In genomic region chr9:136694163-136694864, GRCh38 we compare ENCODE assay signal across 8 cellular contexts. TPM values are rescaled to one million over a fixed set of nuclear protein-coding genes. Genes with fewer than 3 reads are reported as not detected.
A peak's percentile ranks its signal among the peaks of the same experiment; 100 is the strongest.
DNase-seq lines count a peak whose midpoint lies in the region; ATAC-seq, FAIRE-seq and TF ChIP-seq lines count a peak whose summit lies in the region.

No MANE protein-coding gene starts in this region.

- ATAC-seq in HG03520 (IDR thresholded peaks at IDR 0.05; ENCODE audit: unreplicated experiment) (no peak), GM19035 (IDR thresholded peaks at IDR 0.05; ENCODE audit: unreplicated experiment) (no peak)

- no peak overlapping the region for H3K27ac ChIP-seq in astrocyte (ENCODE audit: low read depth, low read length)

- H3K4me3 ChIP-seq in NB4 (ENCODE audit: low read depth, low read length): no peak overlapping the region
- no peak overlapping the region for H3K4me3 ChIP-seq in astrocyte (ENCODE audit: insufficient read depth, low read depth, low read length)

- H4K20me1 ChIP-seq in astrocyte (ENCODE audit: insufficient read depth, low read length): no peaks in the 10 kb centered on the region

- H3K27ac Mint-ChIP-seq in T-helper 2 cell treated with Interferon-gamma antibody and Interleukin-4, amounts not matched to agents 5 μg/mL and 100 μg/mL, for 36 hours: no peak overlapping the region
- H3K27ac Mint-ChIP-seq in astrocyte (ENCODE audit: unreplicated experiment): no peak overlapping the region

- no peaks in the 10 kb centered on the region for H3K9me3 ChIP-seq in astrocyte (ENCODE audit: insufficient read depth, low read depth, low read length)

- peak; percentile 15 for DNase-seq in T-helper 2 cell treated with Interferon-gamma antibody and Interleukin-4, amounts not matched to agents 5 μg/mL and 100 μg/mL, for 36 hours (ENCODE audit: low spot score)
- no peak for DNase-seq in T-helper 2 cell
- peak; percentile 63 for DNase-seq in NB4 (ENCODE audit: low read depth)
- no peak for DNase-seq in astrocyte (ENCODE audit: low read depth)
- DNase-seq in islet precursor cell: peak; percentile 81
- DNase-seq in stromal cell of bone marrow (ENCODE audit: low read depth): peak; percentile 3

- no peaks in the 10 kb centered on the region for H3K9me3 Mint-ChIP-seq in T-helper 2 cell treated with Interferon-gamma antibody and Interleukin-4, amounts not matched to agents 5 μg/mL and 100 μg/mL, for 36 hours
- H3K9me3 Mint-ChIP-seq in astrocyte (ENCODE audit: unreplicated experiment): no peaks in the 10 kb centered on the region

- H2AFZ ChIP-seq in astrocyte (ENCODE audit: low read depth, low read length): no peak overlapping the region

- no peak for TF ChIP-seq POLR2A in NB4 (IDR thresholded peaks at IDR 0.05; ENCODE audit: extremely low read depth, insufficient read length)

- no peaks in the 10 kb centered on the region for H3K36me3 Mint-ChIP-seq in T-helper 2 cell treated with Interferon-gamma antibody and Interleukin-4, amounts not matched to agents 5 μg/mL and 100 μg/mL, for 36 hours (ENCODE audit: low read depth)
- H3K36me3 Mint-ChIP-seq in astrocyte (ENCODE audit: low read depth, unreplicated experiment): no peaks in the 10 kb centered on the region

- peak overlapping the region; percentile 29 for H3K4me2 ChIP-seq in astrocyte (ENCODE audit: low read length)

- no peak for FAIRE-seq in astrocyte (lab: Jason Lieb, UNC)

- H3K4me3 Mint-ChIP-seq in T-helper 2 cell treated with Interferon-gamma antibody and Interleukin-4, amounts not matched to agents 5 μg/mL and 100 μg/mL, for 36 hours: no peak overlapping the region
- no peak overlapping the region for H3K4me3 Mint-ChIP-seq in astrocyte (ENCODE audit: unreplicated experiment)

- no peaks in the 10 kb centered on the region for H3K4me1 ChIP-seq in astrocyte (ENCODE audit: insufficient read depth, low read length)

- H3K9ac ChIP-seq in astrocyte (ENCODE audit: low read length): no peak overlapping the region

- H3K4me1 Mint-ChIP-seq in T-helper 2 cell treated with Interferon-gamma antibody and Interleukin-4, amounts not matched to agents 5 μg/mL and 100 μg/mL, for 36 hours (ENCODE audit: low read depth): no peaks in the 10 kb centered on the region
- peaks cover 8% of the 10 kb centered on the region for H3K4me1 Mint-ChIP-seq in astrocyte (ENCODE audit: low read depth, unreplicated experiment)

- TF ChIP-seq CTCF in NB4 (IDR thresholded peaks at IDR 0.05; ENCODE audit: low read depth, low read length) (peak; percentile 72), astrocyte (IDR thresholded peaks at IDR 0.05; ENCODE audit: insufficient read depth, low read depth, low read length) (peak; percentile 29)

- H3K79me2 ChIP-seq in astrocyte (ENCODE audit: insufficient read depth, low read length): no peaks in the 10 kb centered on the region

- peaks cover 8% of the 10 kb centered on the region for H3K27me3 Mint-ChIP-seq in T-helper 2 cell treated with Interferon-gamma antibody and Interleukin-4, amounts not matched to agents 5 μg/mL and 100 μg/mL, for 36 hours (ENCODE audit: low read depth)
- peaks cover 23% of the 10 kb centered on the region for H3K27me3 Mint-ChIP-seq in astrocyte (ENCODE audit: low read depth, unreplicated experiment)

- H3K27me3 ChIP-seq in astrocyte (ENCODE audit: insufficient read depth, low read length): no peaks in the 10 kb centered on the region

- no peaks in the 10 kb centered on the region for H3K36me3 ChIP-seq in astrocyte (ENCODE audit: insufficient read depth, low read length)

RNA-seq across cellular contexts. Expression of gene AGPAT2, which starts 7.1 kb away (rescaled TPM):
- total RNA-seq in astrocyte: 30.8 and 38.0 TPM in 2 replicates

RNA-seq across cellular contexts. Expression of gene DIPK1B, which starts 18.1 kb away (rescaled TPM):
- 22.4 and 23.2 TPM in 2 replicates for total RNA-seq in astrocyte

RNA-seq across cellular contexts. Expression of gene EGFL7, which starts 31.6 kb away (rescaled TPM):
- total RNA-seq in astrocyte: 12.3 and 15.5 TPM in 2 replicates

RNA-seq across cellular contexts. Expression of gene LCN10, which starts 48.4 kb away (rescaled TPM):
- total RNA-seq in astrocyte: not detected in 2 replicates

RNA-seq across cellular contexts. Expression of gene LCN6, which starts 54.0 kb away (rescaled TPM):
- not detected in 2 replicates for total RNA-seq in astrocyte

Comparison
In these comparisons a context has a peak if more than half of its experiments do, and no peak if none do; other contexts are left out.
1. DNase-seq: peak in T-helper 2 cell treated with Interferon-gamma antibody and Interleukin-4, amounts not matched to agents 5 μg/mL and 100 μg/mL, for 36 hours (single experiment), NB4 (single experiment), islet precursor cell (single experiment) and stromal cell of bone marrow (single experiment); none in T-helper 2 cell (0 of 5) and astrocyte (single experiment).